In genomic region chr19:49058592-49058991, GRCh38 we compare ENCODE assay signal across 10 cellular contexts. TPM values are rescaled to one million over a fixed set of nuclear protein-coding genes. Genes with fewer than 3 reads are reported as not detected.
DNase-seq lines count a peak whose midpoint lies in the region; ATAC-seq, FAIRE-seq and TF ChIP-seq lines count a peak whose summit lies in the region.
"Had no signal": no experiment of that assay in that cellular context is flagged by ENCODE, and none has a peak within 500 bp of the region (broad histone marks: within the 10 kb centered on the region; RNA-seq: fewer than 3 reads in every experiment).

No MANE protein-coding gene starts in this region.

- peaks cover 2% of the 10 kb centered on the region for H3K9me1 ChIP-seq in keratinocyte (ENCODE audit: control insufficient read depth, extremely low read depth, insufficient read depth, low read length)

- FAIRE-seq in keratinocyte (lab: Jason Lieb, UNC): no peak

- no peaks in the 10 kb centered on the region for H3K9me3 Mint-ChIP-seq in activated naive CD8-positive, alpha-beta T cell treated with anti-CD3 and anti-CD28 coated beads, Interleukin-2, amount 50 U/mL, for 24 hours

- H3K4me3 ChIP-seq in BLaER1: no peak overlapping the region
- no peak overlapping the region for H3K4me3 ChIP-seq in keratinocyte (ENCODE audit: control insufficient read depth in 2 of 3, extremely low read depth in 1 of 3, insufficient read depth in 2 of 3, low read depth in 1 of 3, low read length in 3 of 3)
- H3K4me3 ChIP-seq: SK-N-MC had no signal

- peaks cover 89% of the 10 kb centered on the region for H3K27me3 ChIP-seq in BLaER1
- no peaks in the 10 kb centered on the region for H3K27me3 ChIP-seq in keratinocyte (ENCODE audit: control insufficient read depth, extremely low read depth, insufficient read depth, low read length)

- TF ChIP-seq CTCF in keratinocyte (optimal IDR thresholded peaks at IDR 0.05 in 1 of 3, IDR thresholded peaks at IDR 0.05 in 1 of 3, conservative IDR thresholded peaks at IDR 0.05 in 1 of 3; ENCODE audit: extremely low read depth in 1 of 3, insufficient read depth in 2 of 3, low read length in 3 of 3): no peak

- H3K79me2 ChIP-seq in keratinocyte (ENCODE audit: control insufficient read depth, insufficient read depth, low read length): no peaks in the 10 kb centered on the region

- H3K4me3 Mint-ChIP-seq in activated naive CD8-positive, alpha-beta T cell treated with anti-CD3 and anti-CD28 coated beads, Interleukin-2, amount 50 U/mL, for 24 hours: no peak overlapping the region

- H2AFZ ChIP-seq in keratinocyte (ENCODE audit: control insufficient read depth, low read length): no peak overlapping the region

- peak; percentile 51 for DNase-seq in ELR (ENCODE audit: low read depth)
- DNase-seq in activated naive CD8-positive, alpha-beta T cell treated with anti-CD3 and anti-CD28 coated beads, Interleukin-2, amount 50 U/mL, for 24 hours: peak; percentile 34
- DNase-seq in keratinocyte (ENCODE audit: low read depth, low spot score): no peak
- no peak for DNase-seq in DMS114 treated with DMSO at 0.1 percent for 48 hours (lab: John Stamatoyannopoulos, UW; ENCODE audit: unreplicated experiment)
- DNase-seq: heart left ventricle, NCI-H345 had no signal

- no peak overlapping the region for H3K27ac Mint-ChIP-seq in activated naive CD8-positive, alpha-beta T cell treated with anti-CD3 and anti-CD28 coated beads, Interleukin-2, amount 50 U/mL, for 24 hours

- no peak for ATAC-seq in activated naive CD8-positive, alpha-beta T cell treated with anti-CD3 and anti-CD28 coated beads, Interleukin-2, amount 50 U/mL, for 24 hours
- ATAC-seq in HG02763 (IDR thresholded peaks at IDR 0.05; ENCODE audit: unreplicated experiment): no peak
- ATAC-seq in GM19467 (IDR thresholded peaks at IDR 0.05; ENCODE audit: unreplicated experiment): no peak

- H3K27ac ChIP-seq in BLaER1 (no peak overlapping the region), keratinocyte (ENCODE audit: control insufficient read depth, insufficient read depth, low read length) (no peak overlapping the region)
- H3K27ac ChIP-seq: heart left ventricle, SK-N-MC had no signal

- H3K27me3 Mint-ChIP-seq in activated naive CD8-positive, alpha-beta T cell treated with anti-CD3 and anti-CD28 coated beads, Interleukin-2, amount 50 U/mL, for 24 hours: peaks cover 56% of the 10 kb centered on the region

- peaks cover 17% of the 10 kb centered on the region for H3K4me1 Mint-ChIP-seq in activated naive CD8-positive, alpha-beta T cell treated with anti-CD3 and anti-CD28 coated beads, Interleukin-2, amount 50 U/mL, for 24 hours

- H3K9ac ChIP-seq in BLaER1 (no peak overlapping the region), keratinocyte (ENCODE audit: control insufficient read depth, extremely low read depth, insufficient read depth, low read length) (no peak overlapping the region)

- H3K36me3 ChIP-seq in BLaER1 (no peaks in the 10 kb centered on the region), keratinocyte (ENCODE audit: control insufficient read depth in 2 of 2, extremely low read depth in 1 of 2, insufficient read depth in 2 of 2, low read length in 2 of 2) (peaks cover 3 to 4% of the 10 kb centered on the region in 2 experiments)
- H3K36me3 ChIP-seq: heart left ventricle had no signal

- H3K36me3 Mint-ChIP-seq in activated naive CD8-positive, alpha-beta T cell treated with anti-CD3 and anti-CD28 coated beads, Interleukin-2, amount 50 U/mL, for 24 hours (ENCODE audit: low read depth): no peaks in the 10 kb centered on the region

- dilution Hi-C loops in keratinocyte (cut with MboI; ENCODE audit: extremely low pct_ligation_motif_present, low sequenced_read_pairs): no loop called here

- H4K20me1 ChIP-seq in BLaER1 (peaks cover 8% of the 10 kb centered on the region; the same call in 1 of the 2 replicates), keratinocyte (ENCODE audit: control insufficient read depth, extremely low read depth, insufficient read depth, low read length) (no peaks in the 10 kb centered on the region)

- peaks cover 31% of the 10 kb centered on the region for H3K4me1 ChIP-seq in BLaER1
- peaks cover 16% of the 10 kb centered on the region for H3K4me1 ChIP-seq in keratinocyte (ENCODE audit: control insufficient read depth, extremely low read depth, insufficient read depth, low read length)

- no peaks in the 10 kb centered on the region for H3K9me3 ChIP-seq in BLaER1
- no peaks in the 10 kb centered on the region for H3K9me3 ChIP-seq in keratinocyte (ENCODE audit: control insufficient read depth, low read depth, low read length)
- H3K9me3 ChIP-seq: heart left ventricle had no signal

- H3K4me2 ChIP-seq in BLaER1 (peak overlapping the region; percentile 34), keratinocyte (ENCODE audit: control insufficient read depth, extremely low read depth, insufficient read depth, low read depth, low read length) (peak overlapping the region; percentile 10)

RNA-seq across cellular contexts. Expression of gene CGB7, which starts 1.0 kb away (rescaled TPM):
- polyA plus RNA-seq in keratinocyte: 0.92 to 4.1 TPM (median 1.2 TPM) in 3 replicates
- polyA plus RNA-seq in keratinocyte (2011; ENCODE audit: low read depth): 0.31 TPM
- polyA plus RNA-seq in keratinocyte (2011; cell fraction: cytosol; rRNA removed): 0.98 and 2.2 TPM in 2 replicates
- polyA plus RNA-seq in keratinocyte (2011; cell fraction: nucleus; rRNA removed): 9.4 and 16.8 TPM in 2 replicates
- polyA plus RNA-seq in keratinocyte (2012; ENCODE audit: low replicate concordance): 1.5 and 4.0 TPM in 2 replicates
- 0.70 to 4.3 TPM (median 1.9 TPM) in 3 replicates for polyA minus RNA-seq in keratinocyte
- polyA minus RNA-seq in keratinocyte (2011; cell fraction: cytosol; rRNA and poly(A)+ RNA removed): not detected
- 1.7 and 2.8 TPM in 2 replicates for polyA minus RNA-seq in keratinocyte (2011; cell fraction: nucleus; rRNA and poly(A)+ RNA removed)

RNA-seq across cellular contexts. Expression of gene NTF4, which starts 6.0 kb away (rescaled TPM):
- polyA plus RNA-seq in keratinocyte: 5.5 to 14.4 TPM (median 8.3 TPM) in 3 replicates
- polyA plus RNA-seq in keratinocyte (2011; ENCODE audit: low read depth): 3.4 TPM
- polyA plus RNA-seq in keratinocyte (2011; cell fraction: cytosol; rRNA removed): 3.0 and 7.6 TPM in 2 replicates
- 30.4 and 35.8 TPM in 2 replicates for polyA plus RNA-seq in keratinocyte (2011; cell fraction: nucleus; rRNA removed)
- polyA plus RNA-seq in keratinocyte (2012; ENCODE audit: low replicate concordance): 9.6 and 11.8 TPM in 2 replicates
- 1.5 to 3.2 TPM (median 2.5 TPM) in 3 replicates for polyA minus RNA-seq in keratinocyte
- polyA minus RNA-seq in keratinocyte (2011; cell fraction: cytosol; rRNA and poly(A)+ RNA removed): not detected
- polyA minus RNA-seq in keratinocyte (2011; cell fraction: nucleus; rRNA and poly(A)+ RNA removed): 2.0 and 6.3 TPM in 2 replicates

RNA-seq across cellular contexts. Expression of gene CGB8, which starts 9.7 kb away (rescaled TPM):
- polyA plus RNA-seq in keratinocyte: not detected in 3 replicates
- polyA plus RNA-seq in keratinocyte (2011; ENCODE audit: low read depth): not detected
- polyA plus RNA-seq in keratinocyte (2011; cell fraction: cytosol; rRNA removed): not detected in 2 replicates
- polyA plus RNA-seq in keratinocyte (2011; cell fraction: nucleus; rRNA removed): 0.53 and 0.55 TPM in 2 replicates
- polyA plus RNA-seq in keratinocyte (2012; ENCODE audit: low replicate concordance): not detected in 2 replicates
- not detected in 3 replicates for polyA minus RNA-seq in keratinocyte
- polyA minus RNA-seq in keratinocyte (2011; cell fraction: cytosol; rRNA and poly(A)+ RNA removed): not detected
- polyA minus RNA-seq in keratinocyte (2011; cell fraction: nucleus; rRNA and poly(A)+ RNA removed): not detected in 2 replicates
- polyA plus RNA-seq: heart left ventricle had no signal

RNA-seq across cellular contexts. Expression of gene KCNA7, which starts 13.9 kb away (rescaled TPM):
- not detected in 3 replicates for polyA plus RNA-seq in keratinocyte
- not detected for polyA plus RNA-seq in keratinocyte (2011; ENCODE audit: low read depth)
- 0.01 TPM in 1 of 2 replicates, not detected in the other for polyA plus RNA-seq in keratinocyte (2011; cell fraction: cytosol; rRNA removed)
- polyA plus RNA-seq in keratinocyte (2011; cell fraction: nucleus; rRNA removed): 0.04 TPM in 1 of 2 replicates, not detected in the other
- 0.03 and 0.21 TPM in 2 replicates for polyA plus RNA-seq in keratinocyte (2012; ENCODE audit: low replicate concordance)
- polyA minus RNA-seq in keratinocyte: not detected in 3 replicates
- not detected for polyA minus RNA-seq in keratinocyte (2011; cell fraction: cytosol; rRNA and poly(A)+ RNA removed)
- not detected in 2 replicates for polyA minus RNA-seq in keratinocyte (2011; cell fraction: nucleus; rRNA and poly(A)+ RNA removed)

RNA-seq across cellular contexts. Expression of gene CGB5, which starts 14.9 kb away (rescaled TPM):
- 0.20 to 0.24 TPM (median 0.21 TPM) in 3 replicates for polyA plus RNA-seq in keratinocyte
- not detected for polyA plus RNA-seq in keratinocyte (2011; ENCODE audit: low read depth)
- polyA plus RNA-seq in keratinocyte (2011; cell fraction: cytosol; rRNA removed): 0.49 TPM in 1 of 2 replicates, not detected in the other
- polyA plus RNA-seq in keratinocyte (2011; cell fraction: nucleus; rRNA removed): 1.9 and 2.3 TPM in 2 replicates
- polyA plus RNA-seq in keratinocyte (2012; ENCODE audit: low replicate concordance): 0.39 and 0.41 TPM in 2 replicates
- polyA minus RNA-seq in keratinocyte: not detected in 3 replicates
- not detected for polyA minus RNA-seq in keratinocyte (2011; cell fraction: cytosol; rRNA and poly(A)+ RNA removed)
- polyA minus RNA-seq in keratinocyte (2011; cell fraction: nucleus; rRNA and poly(A)+ RNA removed): not detected in 2 replicates
- polyA plus RNA-seq: heart left ventricle had no signal

Comparison
In these comparisons a context has a peak if more than half of its experiments do, and no peak if none do; other contexts are left out.
1. DNase-seq: peak in ELR (single experiment) and activated naive CD8-positive, alpha-beta T cell treated with anti-CD3 and anti-CD28 coated beads, Interleukin-2, amount 50 U/mL, for 24 hours (single experiment); none in keratinocyte (single experiment) and DMS114 treated with DMSO at 0.1 percent for 48 hours (single experiment).